Comparison of ENCODE assay signal across 1 cellular context in genomic region chr16:89530401-89531381, GRCh38.
TF ChIP-seq lines count a peak whose summit lies in the region.

No MANE protein-coding gene starts in this region.

TF ChIP-seq in K562, 482 proteins besides CTCF, POLR2A, EP300 and RAD21:
- TF ChIP-seq ATF1 (CRISPR knock-in tag; IDR thresholded peaks at IDR 0.05), result no peak
- TF ChIP-seq ATF1 (tag; IDR thresholded peaks at IDR 0.05), result no peak
- no peak for TF ChIP-seq HMG20A (CRISPR knock-in tag; conservative IDR thresholded peaks at IDR 0.05)
- no peak for TF ChIP-seq ZNF507 (tag; conservative IDR thresholded peaks at IDR 0.05)
- peak; percentile 30; the same call in 1 of the 2 replicates for TF ChIP-seq POLR2G (IDR thresholded peaks at IDR 0.05; ENCODE audit: low read depth, low read length)
